11 cellular contexts compared by ENCODE assay signal in the genomic region with DNA sequence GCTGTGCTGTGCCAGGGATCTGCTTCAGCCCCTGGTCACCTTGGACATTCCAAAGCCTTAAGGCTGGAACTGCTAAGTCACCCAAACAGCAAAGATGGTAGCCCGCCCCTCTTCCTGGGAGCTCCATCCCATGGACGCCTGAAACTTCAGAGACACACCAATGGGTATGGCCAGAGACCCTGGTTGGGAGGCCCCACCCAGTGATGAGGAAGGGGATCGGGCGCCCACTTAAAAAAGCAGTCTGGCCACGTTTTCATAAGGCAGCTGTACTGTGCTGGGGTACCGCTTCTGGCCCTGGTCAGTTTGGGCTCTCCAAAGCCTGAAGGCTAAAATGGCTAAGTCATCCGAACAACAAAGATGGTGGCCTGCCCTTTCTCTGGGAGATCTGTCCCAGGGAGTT. TPM values are rescaled to one million over a fixed set of nuclear protein-coding genes. Genes with fewer than 3 reads are reported as not detected.
"Had no signal": no experiment of that assay in that cellular context is flagged by ENCODE, and none has a peak within 500 bp of the region (broad histone marks: within the 10 kb centered on the region; RNA-seq: fewer than 3 reads in every experiment).

No MANE protein-coding gene starts in this region.

- H3K4me3 ChIP-seq: GM23338, K562 had no signal

- ATAC-seq: GM23338, HepG2, K562 had no signal

- DNase-seq: H9, HCEC 1CT, Kasumi-1, KG1 had no signal

- FAIRE-seq: H1, H54, HepG2, K562 had no signal

- H3K4me2 ChIP-seq: GM23338 had no signal

- H3K27ac ChIP-seq: HL-60 had no signal

RNA-seq across cellular contexts. Expression of a gene that starts 9.4 kb away (rescaled TPM):
- total RNA-seq: HepG2, K562 had no signal

RNA-seq across cellular contexts. Expression of a gene that starts 26.8 kb away (rescaled TPM):
- total RNA-seq: K562 had no signal

RNA-seq across cellular contexts. Expression of a gene that starts 45.7 kb away (rescaled TPM):
- total RNA-seq: GM23338, H1, H9, HepG2, HT1080, K562 had no signal
